Comparison of ENCODE assay signal across 8 cellular contexts in genomic region chrX:74420194-74421035, GRCh38. TPM values are rescaled to one million over a fixed set of nuclear protein-coding genes. Genes with fewer than 3 reads are reported as not detected.
A peak's percentile ranks its signal among the peaks of the same experiment; 100 is the strongest.
DNase-seq lines count a peak whose midpoint lies in the region; ATAC-seq and TF ChIP-seq lines count a peak whose summit lies in the region.

No MANE protein-coding gene starts in this region.

- TF ChIP-seq CTCF in A673 (conservative IDR thresholded peaks at IDR 0.05; ENCODE audit: low read depth, low read length) = 0 out of 2 replicates have a peak, but pooled peaks have one; percentile 23
- TF ChIP-seq CTCF in WTC11 (IDR thresholded peaks at IDR 0.05) = no peak
- no peak for TF ChIP-seq CTCF in lower lobe of right lung (IDR thresholded peaks at IDR 0.05)

- H3K27ac Mint-ChIP-seq in WTC11 = no peak overlapping the region; the same call in 1 of the 2 replicates

- H3K4me3 Mint-ChIP-seq in WTC11 = peak overlapping the region; percentile 81

- H3K27me3 Mint-ChIP-seq in WTC11 (ENCODE audit: low read depth) = no peaks in the 10 kb centered on the region; the same call in none of the 2 replicates

- CTCF ChIA-PET in A673 (lab: Charles Lee) = interaction anchor here (0.6 to 0.7 kb wide), 2 partner anchors 102 to 114 kb away, joined by 3 read pairs; no protein-coding TSS in a partner anchor
- CTCF ChIA-PET in WTC11 (lab: Charles Lee) = interaction anchor here (0.8 to 3.1 kb wide), 10 partner anchors 11 to 128 kb away, joined by 3 to 19 read pairs (median 4); no protein-coding TSS in a partner anchor

- no peaks in the 10 kb centered on the region for H3K36me3 Mint-ChIP-seq in WTC11

- no peaks in the 10 kb centered on the region for H3K9me3 Mint-ChIP-seq in WTC11

- H3K4me1 ChIP-seq in A673 (ENCODE audit: insufficient read depth, low read length, poor library complexity, severe bottlenecking) (no peaks in the 10 kb centered on the region), endocrine pancreas (ENCODE audit: control insufficient read depth, insufficient read depth, low read length) (no peaks in the 10 kb centered on the region), lower lobe of right lung (no peaks in the 10 kb centered on the region), stomach smooth muscle (ENCODE audit: control insufficient read depth, insufficient read depth, low read length) (peaks cover 24% of the 10 kb centered on the region)

- intact Hi-C loops in A673 (cut with micrococcal nuclease; ENCODE audit: unreplicated experiment) = loop anchor here (5.0 kb wide), 1 partner anchor 117 kb away; no protein-coding TSS in a partner anchor
- intact Hi-C loops in lower lobe of right lung (cut with DNase I) = no loop called here

- POLR2A ChIA-PET in A673 (lab: Charles Lee; ENCODE audit: low non-redundant PET) (no interaction called here), WTC11 (lab: Charles Lee) (interaction anchor here (0.8 to 1.8 kb wide), 4 partner anchors 12 to 193 kb away, joined by 3 to 9 read pairs (median 4); no protein-coding TSS in a partner anchor)

- H3K27me3 ChIP-seq in A673 (replicated peaks; ENCODE audit: insufficient read depth, low read depth, low read length, poor library complexity) (no peaks in the 10 kb centered on the region), endocrine pancreas (ENCODE audit: control insufficient read depth, insufficient read depth, low read length) (no peaks in the 10 kb centered on the region), lower lobe of right lung (ENCODE audit: low read depth) (no peaks in the 10 kb centered on the region), stomach smooth muscle (ENCODE audit: control insufficient read depth in 1 of 2, insufficient read depth in 2 of 2, low read length in 2 of 2) (peaks cover 0 to 17% of the 10 kb centered on the region in 2 donors)

- DNase-seq in A673 (ENCODE audit: low spot score) = peak; percentile 46
- DNase-seq in HCEC 1CT = peak; percentile 50
- DNase-seq in WTC11 (ENCODE audit: low spot score) = peak; percentile 74
- peak; percentile 63 for DNase-seq in lower lobe of right lung
- DNase-seq in GM19240 (ENCODE audit: insufficient read length, low spot score) = no peak

- peak overlapping the region; percentile 81 for H3K27ac ChIP-seq in A673 (ENCODE audit: low read depth, low read length, poor library complexity, severe bottlenecking)
- H3K27ac ChIP-seq in lower lobe of right lung = peak overlapping the region; percentile 81
- H3K27ac ChIP-seq in stomach smooth muscle (ENCODE audit: low read length) = peak overlapping the region; percentile 90

- H3K9ac ChIP-seq in endocrine pancreas (ENCODE audit: control insufficient read depth, insufficient read depth, low read length) (peak overlapping the region; percentile 81), stomach smooth muscle (ENCODE audit: low read length in 2 of 2) (peak overlapping the region; percentile 83 to 91)

- H3K9me3 ChIP-seq in A673 (ENCODE audit: low read depth, low read length, poor library complexity, severe bottlenecking) (no peaks in the 10 kb centered on the region), endocrine pancreas (ENCODE audit: control insufficient read depth, low read length) (no peaks in the 10 kb centered on the region), lower lobe of right lung (no peaks in the 10 kb centered on the region), stomach smooth muscle (ENCODE audit: control insufficient read depth in 2 of 2, low read length in 2 of 2) (no peaks in the 10 kb centered on the region)

- BruUV-seq in A673 (replicated peaks; lab: Mats Ljungman, UMichigan) = no TSS peak

- ATAC-seq in WTC11 (peak; percentile 54), lower lobe of right lung (peak; percentile 91), HG02623 (IDR thresholded peaks at IDR 0.05; ENCODE audit: unreplicated experiment) (no peak)

- no peaks in the 10 kb centered on the region for H3K36me3 ChIP-seq in A673 (ENCODE audit: insufficient read depth, low read length, poor library complexity, severe bottlenecking)
- H3K36me3 ChIP-seq in endocrine pancreas (ENCODE audit: control insufficient read depth, insufficient read depth, low read length) = no peaks in the 10 kb centered on the region
- H3K36me3 ChIP-seq in lower lobe of right lung = no peaks in the 10 kb centered on the region
- H3K36me3 ChIP-seq in stomach smooth muscle (ENCODE audit: control insufficient read depth in 2 of 2, insufficient read depth in 2 of 2, low read length in 2 of 2) = no peaks in the 10 kb centered on the region

- H3K4me3 ChIP-seq in A673 (ENCODE audit: low read depth, low read length, poor library complexity, severe bottlenecking) (peak overlapping the region; percentile 62), endocrine pancreas (ENCODE audit: control insufficient read depth, insufficient read depth, low read length) (peak overlapping the region; percentile 70), lower lobe of right lung (peak overlapping the region; percentile 57), stomach smooth muscle (ENCODE audit: low read length in 2 of 2) (peak overlapping the region; percentile 68 to 74)

- H3K4me1 Mint-ChIP-seq in WTC11 = peaks cover 28% of the 10 kb centered on the region

TF ChIP-seq in WTC11, 78 proteins besides CTCF, POLR2A, EP300 and RAD21:
- 0 out of 2 replicates have a peak, but pooled peaks have one; percentile 34 for TF ChIP-seq ARID4B (CRISPR knock-in tag; IDR thresholded peaks at IDR 0.05; ENCODE audit: borderline replicate concordance)
- 0 out of 2 replicates have a peak, but pooled peaks have one; percentile 35 for TF ChIP-seq ZNF423 (CRISPR knock-in tag; IDR thresholded peaks at IDR 0.05)
- TF ChIP-seq MAX (CRISPR knock-in tag; IDR thresholded peaks at IDR 0.05) = peak; percentile 44; the same call in 1 of the 2 replicates
- TF ChIP-seq PRDM15 (CRISPR knock-in tag; IDR thresholded peaks at IDR 0.05) = no peak

RNA-seq across cellular contexts. Expression of gene SLC16A2, which starts 0.9 kb away (rescaled TPM):
- total RNA-seq in A673 (2021) (17.8 and 24.7 TPM in 2 replicates), WTC11 (2021) (48.4 to 55.2 TPM (median 48.4 TPM) in 3 replicates), lower lobe of right lung (7.2 TPM)
